In the genomic region with DNA sequence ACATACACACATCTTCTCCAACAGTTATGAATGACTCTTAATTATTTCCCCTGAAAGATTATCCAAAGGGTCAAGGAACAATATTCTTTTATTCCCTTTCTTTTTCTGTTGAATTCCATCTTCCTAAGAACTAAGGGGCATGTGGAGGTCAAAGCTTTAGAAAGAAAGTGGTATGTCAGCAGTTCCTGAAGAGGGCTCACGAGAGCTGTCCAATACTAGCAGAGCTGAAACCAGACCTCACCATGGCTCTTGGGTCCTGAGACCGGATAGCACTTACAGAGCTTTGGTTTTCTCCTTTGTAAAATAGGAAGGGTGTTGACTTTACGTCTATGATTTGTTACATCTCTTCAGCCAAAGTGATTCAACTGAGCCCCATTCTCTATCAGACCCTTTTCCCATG, we compare ENCODE assay signal across 16 cellular contexts.
A peak's percentile ranks its signal among the peaks of the same experiment; 100 is the strongest.
DNase-seq lines count a peak whose midpoint lies in the region; ATAC-seq and TF ChIP-seq lines count a peak whose summit lies in the region.
"Had no signal": no experiment of that assay in that cellular context is flagged by ENCODE, and none has a peak within 500 bp of the region (broad histone marks: within the 10 kb centered on the region; RNA-seq: fewer than 3 reads in every experiment).

No MANE protein-coding gene starts in this region.

- H3K27ac Mint-ChIP-seq in neural progenitor cell (no peak overlapping the region), type B pancreatic cell (no peak overlapping the region)
- H3K27ac Mint-ChIP-seq: activated naive CD8-positive, alpha-beta T cell treated with anti-CD3 and anti-CD28 coated beads, Interleukin-2, amount 10 ng/mL, durations not matched to agents 7 days and 5 days; CD14-positive monocyte; naive thymus-derived CD4-positive, alpha-beta T cell; T-helper 1 cell treated with Interleukin-12 subunit alpha and Interleukin-12 subunit beta and Interleukin-4 antibody, amounts not matched to agents 30 μg/mL and 1 μg/mL, for 36 hours had no signal

- H2AFZ ChIP-seq in MM.1S (ENCODE audit: low read length), result no peak overlapping the region
- no peak overlapping the region for H2AFZ ChIP-seq in neural progenitor cell (replicated peaks)

- TF ChIP-seq CTCF in GM12865 (IDR thresholded peaks at IDR 0.05; ENCODE audit: insufficient read depth, low read depth, low read length, missing control alignments), result peak; percentile 3
- no peak for TF ChIP-seq CTCF in MM.1S (IDR thresholded peaks at IDR 0.05; ENCODE audit: low read length)
- TF ChIP-seq CTCF in fibroblast of mammary gland (conservative IDR thresholded peaks at IDR 0.05; ENCODE audit: control insufficient read depth, insufficient read depth, low read depth, low read length), result no peak
- no peak for TF ChIP-seq CTCF in neural progenitor cell (IDR thresholded peaks at IDR 0.05)
- TF ChIP-seq CTCF in type B pancreatic cell (conservative IDR thresholded peaks at IDR 0.05), result no peak

- H3K27me3 Mint-ChIP-seq in neural progenitor cell (ENCODE audit: insufficient read depth, low read depth), result peaks cover 4% of the 10 kb centered on the region
- H3K27me3 Mint-ChIP-seq in type B pancreatic cell, result no peaks in the 10 kb centered on the region
- H3K27me3 Mint-ChIP-seq: activated naive CD8-positive, alpha-beta T cell treated with anti-CD3 and anti-CD28 coated beads, Interleukin-2, amount 10 ng/mL, durations not matched to agents 7 days and 5 days had no signal

- H3K36me3 Mint-ChIP-seq in neural progenitor cell, result no peaks in the 10 kb centered on the region
- no peaks in the 10 kb centered on the region for H3K36me3 Mint-ChIP-seq in type B pancreatic cell
- H3K36me3 Mint-ChIP-seq: activated naive CD8-positive, alpha-beta T cell treated with anti-CD3 and anti-CD28 coated beads, Interleukin-2, amount 10 ng/mL, durations not matched to agents 7 days and 5 days; CD14-positive monocyte; naive thymus-derived CD4-positive, alpha-beta T cell had no signal

- no peaks in the 10 kb centered on the region for H3K9me2 ChIP-seq in MM.1S (replicated peaks; ENCODE audit: insufficient read depth, low read length)

- H3K4me3 Mint-ChIP-seq in neural progenitor cell (no peak overlapping the region), type B pancreatic cell (no peak overlapping the region)
- H3K4me3 Mint-ChIP-seq: activated naive CD8-positive, alpha-beta T cell treated with anti-CD3 and anti-CD28 coated beads, Interleukin-2, amount 10 ng/mL, durations not matched to agents 7 days and 5 days; CD14-positive monocyte; naive thymus-derived CD4-positive, alpha-beta T cell; T-helper 1 cell treated with Interleukin-12 subunit alpha and Interleukin-12 subunit beta and Interleukin-4 antibody, amounts not matched to agents 30 μg/mL and 1 μg/mL, for 36 hours had no signal

- H3K9me3 Mint-ChIP-seq in neural progenitor cell (no peaks in the 10 kb centered on the region), type B pancreatic cell (peaks cover 4% of the 10 kb centered on the region)
- H3K9me3 Mint-ChIP-seq: activated naive CD8-positive, alpha-beta T cell treated with anti-CD3 and anti-CD28 coated beads, Interleukin-2, amount 10 ng/mL, durations not matched to agents 7 days and 5 days; T-helper 1 cell treated with Interleukin-12 subunit alpha and Interleukin-12 subunit beta and Interleukin-4 antibody, amounts not matched to agents 30 μg/mL and 1 μg/mL, for 36 hours had no signal

- H4K20me1 ChIP-seq in MM.1S (ENCODE audit: insufficient read depth, low read length) (no peaks in the 10 kb centered on the region), neural progenitor cell (ENCODE audit: low read depth) (no peaks in the 10 kb centered on the region)

- no peak overlapping the region for H3K27ac ChIP-seq in MM.1S (ENCODE audit: low read length)
- no peak overlapping the region for H3K27ac ChIP-seq in neural progenitor cell
- H3K27ac ChIP-seq: heart left ventricle, prostate gland had no signal

- H3K36me3 ChIP-seq in MM.1S (replicated peaks; ENCODE audit: insufficient read depth, low read length) (no peaks in the 10 kb centered on the region), neural progenitor cell (no peaks in the 10 kb centered on the region)
- H3K36me3 ChIP-seq: heart left ventricle, prostate gland had no signal

- no peak for ATAC-seq in GM18873 (IDR thresholded peaks at IDR 0.05; ENCODE audit: low FRiP score, unreplicated experiment)
- ATAC-seq: heart left ventricle; naive thymus-derived CD4-positive, alpha-beta T cell had no signal

- H3K4me2 ChIP-seq in MM.1S (ENCODE audit: low read depth, low read length) (no peak overlapping the region), neural progenitor cell (no peak overlapping the region)

- H3K9me3 ChIP-seq in MM.1S (replicated peaks; ENCODE audit: insufficient read depth, low read length) (no peaks in the 10 kb centered on the region), neural progenitor cell (ENCODE audit: low read depth) (no peaks in the 10 kb centered on the region)
- H3K9me3 ChIP-seq: heart left ventricle, prostate gland had no signal

- H3K9ac ChIP-seq in MM.1S (ENCODE audit: low read length) (no peak overlapping the region), neural progenitor cell (no peak overlapping the region)

- no peaks in the 10 kb centered on the region for H3F3A ChIP-seq in MM.1S (ENCODE audit: insufficient read depth, low read length)
- H3F3A ChIP-seq in neural progenitor cell (ENCODE audit: low read depth), result no peaks in the 10 kb centered on the region

- H3K4me1 ChIP-seq in MM.1S (ENCODE audit: low read length) (no peaks in the 10 kb centered on the region), neural progenitor cell (no peaks in the 10 kb centered on the region)
- H3K4me1 ChIP-seq: heart left ventricle, prostate gland had no signal

- H3K79me2 ChIP-seq in MM.1S (ENCODE audit: low read length) (no peaks in the 10 kb centered on the region), neural progenitor cell (ENCODE audit: low read depth) (no peaks in the 10 kb centered on the region)

- peak; percentile 3 for DNase-seq in GM12865 (ENCODE audit: low read depth)
- DNase-seq in MM.1S, result peak; percentile 7
- peak; percentile 5 for DNase-seq in fibroblast of mammary gland (ENCODE audit: low read depth)
- DNase-seq in neural progenitor cell (ENCODE audit: low spot score), result peak; percentile 32
- no peak for DNase-seq in NCI-H1048 (lab: John Stamatoyannopoulos, UW)
- no peak for DNase-seq in type B pancreatic cell (ENCODE audit: extremely low spot score, unreplicated experiment)
- DNase-seq: activated naive CD8-positive, alpha-beta T cell treated with anti-CD3 and anti-CD28 coated beads, Interleukin-2, amount 10 ng/mL, durations not matched to agents 7 days and 5 days; activated T-cell treated with anti-CD3 and anti-CD28 coated beads for 4 hours; heart left ventricle; naive thymus-derived CD4-positive, alpha-beta T cell; NCI-H1092 treated with DMSO at 0.1 percent for 48 hours; NCI-H226 had no signal

- no peaks in the 10 kb centered on the region for H3K4me1 Mint-ChIP-seq in neural progenitor cell
- H3K4me1 Mint-ChIP-seq in type B pancreatic cell (ENCODE audit: unreplicated experiment), result peaks cover 4% of the 10 kb centered on the region
- H3K4me1 Mint-ChIP-seq: activated naive CD8-positive, alpha-beta T cell treated with anti-CD3 and anti-CD28 coated beads, Interleukin-2, amount 10 ng/mL, durations not matched to agents 7 days and 5 days; CD14-positive monocyte; naive thymus-derived CD4-positive, alpha-beta T cell had no signal

- H3K27me3 ChIP-seq in MM.1S (replicated peaks; ENCODE audit: insufficient read depth, low read length) (no peaks in the 10 kb centered on the region), neural progenitor cell (no peaks in the 10 kb centered on the region)
- H3K27me3 ChIP-seq: heart left ventricle had no signal

- H3K4me3 ChIP-seq in GM12865 (ENCODE audit: low read depth, low read length) (no peak overlapping the region), MM.1S (ENCODE audit: low read length) (no peak overlapping the region), fibroblast of mammary gland (ENCODE audit: control insufficient read depth, low read depth, low read length) (no peak overlapping the region), neural progenitor cell (no peak overlapping the region)
- H3K4me3 ChIP-seq: heart left ventricle, prostate gland had no signal

Comparison
In these comparisons a context has a peak if more than half of its experiments do, and no peak if none do; other contexts are left out.
1. DNase-seq: peak in GM12865 (single experiment), MM.1S (single experiment), fibroblast of mammary gland (single experiment) and neural progenitor cell (single experiment); none in NCI-H1048 (single experiment) and type B pancreatic cell (single experiment).